8 cellular contexts compared by ENCODE assay signal in genomic region chr11:57475671-57476222, GRCh38. TPM values are rescaled to one million over a fixed set of nuclear protein-coding genes. Genes with fewer than 3 reads are reported as not detected.
DNase-seq lines count a peak whose midpoint lies in the region; ATAC-seq, FAIRE-seq and TF ChIP-seq lines count a peak whose summit lies in the region.

No MANE protein-coding gene starts in this region.

- no peak overlapping the region for H3K4ac ChIP-seq in neuronal stem cell (ENCODE audit: low read length)

- H2BK12ac ChIP-seq in neuronal stem cell (ENCODE audit: low read length), result no peak overlapping the region

- no peaks in the 10 kb centered on the region for H3K79me1 ChIP-seq in neuronal stem cell (ENCODE audit: low read depth, low read length)

- H3K4me1 Mint-ChIP-seq in Calu3 (ENCODE audit: low read depth, unreplicated experiment), result peaks cover 18% of the 10 kb centered on the region

- DNase-seq in Calu3 (no peak), colonic mucosa (no peak), neuronal stem cell (ENCODE audit: low spot score) (no peak), small intestine (no peak), NOMO-1 treated with DMSO at 0.1 percent for 48 hours (lab: John Stamatoyannopoulos, UW; ENCODE audit: unreplicated experiment) (no peak)

- H3K9me3 ChIP-seq in colonic mucosa (no peaks in the 10 kb centered on the region), neuronal stem cell (replicated peaks in 1 of 2; ENCODE audit: control insufficient read depth in 2 of 2, insufficient read depth in 1 of 2, low read depth in 1 of 2, low read length in 2 of 2) (no peaks in the 10 kb centered on the region), small intestine (ENCODE audit: control insufficient read depth, low read depth) (no peaks in the 10 kb centered on the region)

- H2BK120ac ChIP-seq in neuronal stem cell (ENCODE audit: low read depth, low read length), result no peak overlapping the region

- H3K18ac ChIP-seq in neuronal stem cell (ENCODE audit: low read length), result peak overlapping the region; percentile 87

- H3K27ac ChIP-seq in colonic mucosa (no peak overlapping the region), neuronal stem cell (replicated peaks; ENCODE audit: low read length) (no peak overlapping the region), small intestine (ENCODE audit: low read depth in 1 of 2, low read length in 1 of 2) (no peak overlapping the region)

- H4K91ac ChIP-seq in neuronal stem cell (ENCODE audit: low read depth, low read length, poor library complexity), result peak overlapping the region; percentile 7

- no peak overlapping the region for H3K27ac Mint-ChIP-seq in Calu3 (ENCODE audit: unreplicated experiment)

- H2BK5ac ChIP-seq in neuronal stem cell (ENCODE audit: low read length), result no peak overlapping the region

- no peak overlapping the region for H3K14ac ChIP-seq in neuronal stem cell (ENCODE audit: low read length)

- no peaks in the 10 kb centered on the region for H3K9me3 Mint-ChIP-seq in Calu3 (ENCODE audit: low read depth, unreplicated experiment)

- H4K8ac ChIP-seq in neuronal stem cell (ENCODE audit: low read depth, low read length), result no peak overlapping the region

- peak overlapping the region; percentile 48 for H3K4me3 ChIP-seq in colonic mucosa
- peak overlapping the region in 1 of 2 donors; percentile 60 for H3K4me3 ChIP-seq in neuronal stem cell (ENCODE audit: low read length in 2 of 2)
- H3K4me3 ChIP-seq in small intestine (ENCODE audit: low read depth in 1 of 2, low read length in 2 of 2), result peak overlapping the region in 1 of 2 donors; percentile 53

- no peaks in the 10 kb centered on the region for H3K27me3 ChIP-seq in colonic mucosa
- H3K27me3 ChIP-seq in neuronal stem cell (ENCODE audit: control insufficient read depth in 3 of 3, insufficient read depth in 3 of 3, low read depth in 1 of 3, low read length in 3 of 3), result peaks cover 0 to 54% (median 9%) of the 10 kb centered on the region in 3 experiments
- H3K27me3 ChIP-seq in small intestine (ENCODE audit: control insufficient read depth in 2 of 2, insufficient read depth in 2 of 2, low read length in 2 of 2), result no peaks in the 10 kb centered on the region

- peaks cover 32% of the 10 kb centered on the region for H3K27me3 Mint-ChIP-seq in Calu3 (ENCODE audit: unreplicated experiment)

- ATAC-seq in HG02981 (IDR thresholded peaks at IDR 0.05; ENCODE audit: unreplicated experiment), result peak; percentile 30
- no peak for ATAC-seq in GM18517 (IDR thresholded peaks at IDR 0.05; ENCODE audit: unreplicated experiment)
- no peak for ATAC-seq in GM18498 (IDR thresholded peaks at IDR 0.05; ENCODE audit: unreplicated experiment)

- H3K4me1 ChIP-seq in colonic mucosa (peaks cover 15% of the 10 kb centered on the region), neuronal stem cell (ENCODE audit: control insufficient read depth in 2 of 2, insufficient read depth in 1 of 2, low read depth in 1 of 2, low read length in 2 of 2) (peaks cover 8 to 27% of the 10 kb centered on the region in 2 donors), small intestine (ENCODE audit: control insufficient read depth in 2 of 2, insufficient read depth in 1 of 2, low read depth in 1 of 2, low read length in 1 of 2) (peaks cover 3 to 5% of the 10 kb centered on the region in 2 donors)

- H3K4me3 Mint-ChIP-seq in Calu3 (ENCODE audit: low read depth, unreplicated experiment), result peak overlapping the region; percentile 75

- no peak overlapping the region for H2BK15ac ChIP-seq in neuronal stem cell (ENCODE audit: low read length)

- peak overlapping the region; percentile 81 for H3K4me2 ChIP-seq in neuronal stem cell (ENCODE audit: insufficient read depth, low read length, poor library complexity, severe bottlenecking)

- WGBS in neuronal stem cell (ENCODE audit: extremely low coverage in 2 of 2, insufficient read length in 2 of 2, insufficient replicate concordance in 1 of 2), 2 donors, result no CpG with 5 or more reads among the region's 12 CpGs
- WGBS in small intestine, 3 donors, result 25 to 38% (median 34%) methylated on average over 12 of the region's 12 CpGs

- peak overlapping the region in 1 of 2 donors; percentile 19 for H3K9ac ChIP-seq in colonic mucosa (ENCODE audit: low read depth in 2 of 2, low read length in 2 of 2)
- H3K9ac ChIP-seq in neuronal stem cell (ENCODE audit: low read depth, low read length, poor library complexity), result peak overlapping the region; percentile 90

- intact Hi-C loops in Calu3 (cut with micrococcal nuclease; ENCODE audit: unreplicated experiment) (no loop called here), colonic mucosa (cut with DNase I) (no loop called here)

- CTCF ChIA-PET in Calu3 (lab: Charles Lee), result interaction anchor here (1.2 to 2.6 kb wide), 3 partner anchors 17 to 130 kb away, joined by 8 to 11 read pairs (median 9); no protein-coding TSS in a partner anchor

- peak overlapping the region; percentile 48 for H3K23ac ChIP-seq in neuronal stem cell (ENCODE audit: low read depth, low read length, poor library complexity)

- TF ChIP-seq CTCF in Calu3 (IDR thresholded peaks at IDR 0.05; ENCODE audit: unreplicated experiment) (no peak), colonic mucosa (IDR thresholded peaks at IDR 0.05) (no peak)

- no peak overlapping the region for H2AFZ ChIP-seq in neuronal stem cell (ENCODE audit: low read length)

- FAIRE-seq in small intestine (lab: Jason Lieb, UNC), result no peak

- no peak overlapping the region for H2AK5ac ChIP-seq in neuronal stem cell (ENCODE audit: low read depth, low read length)

- H3K36me3 ChIP-seq in colonic mucosa, result no peaks in the 10 kb centered on the region
- peaks cover 0 to 13% of the 10 kb centered on the region in 2 donors for H3K36me3 ChIP-seq in neuronal stem cell (replicated peaks in 1 of 2; ENCODE audit: control insufficient read depth in 2 of 2, insufficient read depth in 2 of 2, low read length in 2 of 2)
- H3K36me3 ChIP-seq in small intestine (ENCODE audit: control insufficient read depth in 2 of 2, insufficient read depth in 2 of 2, low read length in 2 of 2), result no peaks in the 10 kb centered on the region

- peaks cover 17% of the 10 kb centered on the region for H3K36me3 Mint-ChIP-seq in Calu3 (ENCODE audit: insufficient read depth, unreplicated experiment)

- BruUV-seq in Calu3 (replicated peaks; lab: Mats Ljungman, UMichigan), result no TSS peak

RNA-seq across cellular contexts. Expression of gene RTN4RL2, which starts 15.4 kb away (rescaled TPM):
- 1.9 and 3.6 TPM in 2 replicates for total RNA-seq in Calu3 (2022)
- under 1 TPM; 0.54 to 0.82 TPM for total RNA-seq in colonic mucosa
- 6.6 TPM for polyA plus RNA-seq in neuronal stem cell (2013, experiment 1 of 2)
- polyA plus RNA-seq in neuronal stem cell (2013, experiment 2 of 2), result 6.8 TPM
- polyA plus RNA-seq in small intestine, result under 1 TPM in 1 of 3 donors, not detected in 2; 0.70 TPM

RNA-seq across cellular contexts. Expression of gene SLC43A1, which starts 39.8 kb away (rescaled TPM):
- total RNA-seq in Calu3 (2022), result 9.5 and 12.5 TPM in 2 replicates
- total RNA-seq in colonic mucosa, result 10 to 100 TPM in 1 of 2 donors, 1 to 10 TPM in 1; 8.7 to 19.0 TPM
- polyA plus RNA-seq in neuronal stem cell (2013, experiment 1 of 2), result 0.63 TPM
- polyA plus RNA-seq in neuronal stem cell (2013, experiment 2 of 2), result 0.73 TPM
- polyA plus RNA-seq in small intestine, result 10 to 100 TPM in 1 of 3 donors, 1 to 10 TPM in 1, under 1 TPM in 1; 0.67 to 25.0 (median 2.4) TPM

RNA-seq across cellular contexts. Expression of gene SLC43A3, which starts 48.8 kb away (rescaled TPM):
- total RNA-seq in Calu3 (2022) (91.8 and 127 TPM in 2 replicates), colonic mucosa (10 to 100 TPM; 10.6 to 21.4 TPM)
- 9.6 TPM for polyA plus RNA-seq in neuronal stem cell (2013, experiment 1 of 2)
- polyA plus RNA-seq in neuronal stem cell (2013, experiment 2 of 2), result 9.1 TPM
- polyA plus RNA-seq in small intestine, result 10 to 100 TPM in 1 of 3 donors, 1 to 10 TPM in 2; 2.4 to 13.8 (median 4.9) TPM

RNA-seq across cellular contexts. Expression of gene TIMM10, which starts 54.8 kb away (rescaled TPM):
- total RNA-seq in Calu3 (2022), result 68.5 and 73.5 TPM in 2 replicates
- 10 to 100 TPM; 54.8 to 67.1 TPM for total RNA-seq in colonic mucosa
- 61.5 TPM for polyA plus RNA-seq in neuronal stem cell (2013, experiment 1 of 2)
- polyA plus RNA-seq in neuronal stem cell (2013, experiment 2 of 2), result 58.6 TPM
- polyA plus RNA-seq in small intestine, result 10 to 100 TPM; 58.4 to 84.8 (median 63.1) TPM
